In the genomic region with DNA sequence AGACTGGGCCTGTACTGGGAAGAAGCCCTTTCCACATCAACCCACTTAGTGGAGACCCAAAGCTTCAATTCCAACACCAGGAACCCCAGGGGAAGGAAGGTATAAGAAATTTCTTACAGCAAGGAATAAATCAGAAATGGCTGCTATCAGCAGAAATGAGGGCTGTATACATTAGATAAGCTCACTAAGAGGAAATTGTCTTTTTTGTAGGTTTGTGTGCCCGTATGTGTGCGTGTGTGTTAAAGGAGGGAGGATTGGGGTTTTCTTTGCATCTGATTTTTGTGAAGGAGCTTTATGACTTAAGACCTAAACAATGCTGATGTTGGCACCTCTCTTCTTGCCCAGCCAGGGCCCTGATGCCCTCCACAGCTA, we compare ENCODE assay signal across 3 cellular contexts.
TF ChIP-seq lines count a peak whose summit lies in the region.

No MANE protein-coding gene starts in this region.

TF ChIP-seq in K562, 482 proteins besides CTCF, POLR2A, EP300 and RAD21 (continued from another document and continues in another):
- 0 out of 2 replicates have a peak, but pooled peaks have one; percentile 28 for TF ChIP-seq HDAC2 (IDR thresholded peaks at IDR 0.05)
- TF ChIP-seq SMARCE1 (IDR thresholded peaks at IDR 0.05), result 0 out of 2 replicates have a peak, but pooled peaks have one; percentile 25
- TF ChIP-seq TEAD4 (IDR thresholded peaks at IDR 0.05; ENCODE audit: low read length), result peak; percentile 60
- no peak for TF ChIP-seq TEAD4 (CRISPR knock-in tag; IDR thresholded peaks at IDR 0.05; ENCODE audit: borderline replicate concordance)
- peak; percentile 47; the same call in 1 of the 2 replicates for TF ChIP-seq SMARCA4 (IDR thresholded peaks at IDR 0.05)
- TF ChIP-seq, protein P1, sequence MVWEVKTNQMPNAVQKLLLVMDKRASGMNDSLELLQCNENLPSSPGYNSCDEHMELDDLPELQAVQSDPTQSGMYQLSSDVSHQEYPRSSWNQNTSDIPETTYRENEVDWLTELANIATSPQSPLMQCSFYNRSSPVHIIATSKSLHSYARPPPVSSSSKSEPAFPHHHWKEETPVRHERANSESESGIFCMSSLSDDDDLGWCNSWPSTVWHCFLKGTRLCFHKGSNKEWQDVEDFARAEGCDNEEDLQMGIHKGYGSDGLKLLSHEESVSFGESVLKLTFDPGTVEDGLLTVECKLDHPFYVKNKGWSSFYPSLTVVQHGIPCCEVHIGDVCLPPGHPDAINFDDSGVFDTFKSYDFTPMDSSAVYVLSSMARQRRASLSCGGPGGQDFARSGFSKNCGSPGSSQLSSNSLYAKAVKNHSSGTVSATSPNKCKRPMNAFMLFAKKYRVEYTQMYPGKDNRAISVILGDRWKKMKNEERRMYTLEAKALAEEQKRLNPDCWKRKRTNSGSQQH (CRISPR knock-in tag; IDR thresholded peaks at IDR 0.05), result no peak
- TF ChIP-seq RREB1 (CRISPR knock-in tag; IDR thresholded peaks at IDR 0.05), result no peak
- no peak for TF ChIP-seq MYNN (IDR thresholded peaks at IDR 0.05)
- no peak for TF ChIP-seq MYNN (CRISPR knock-in tag; IDR thresholded peaks at IDR 0.05)
- peak; percentile 61 for TF ChIP-seq TAL1 (IDR thresholded peaks at IDR 0.05)
- TF ChIP-seq ZNF778 (CRISPR knock-in tag; IDR thresholded peaks at IDR 0.05), result no peak
- peak; percentile 78 for TF ChIP-seq ARID1B (IDR thresholded peaks at IDR 0.05)
- TF ChIP-seq NCOR1 (IDR thresholded peaks at IDR 0.05), result peak; percentile 33; the same call in 1 of the 2 replicates
- peak; percentile 39 for TF ChIP-seq MEIS2 (IDR thresholded peaks at IDR 0.05; ENCODE audit: partially characterized antibody)

TF ChIP-seq in liver, 16 proteins besides CTCF, POLR2A, EP300 and RAD21 (continued from another document):
- TF ChIP-seq EGR1 (IDR thresholded peaks at IDR 0.05; ENCODE audit: low read depth in 2 of 2) (no peak), ZBTB33 (IDR thresholded peaks at IDR 0.05) (peak; percentile 5), YY1 (IDR thresholded peaks at IDR 0.05) (no peak), HNF4G (IDR thresholded peaks at IDR 0.05) (no peak)
- TF ChIP-seq, protein P2, sequence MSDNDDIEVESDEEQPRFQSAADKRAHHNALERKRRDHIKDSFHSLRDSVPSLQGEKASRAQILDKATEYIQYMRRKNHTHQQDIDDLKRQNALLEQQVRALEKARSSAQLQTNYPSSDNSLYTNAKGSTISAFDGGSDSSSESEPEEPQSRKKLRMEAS (IDR thresholded peaks at IDR 0.05), result no peak

TF ChIP-seq in WTC11, 78 proteins besides CTCF, POLR2A, EP300 and RAD21:
- no peak for TF ChIP-seq ESRRA (CRISPR knock-in tag; IDR thresholded peaks at IDR 0.05; ENCODE audit: borderline replicate concordance)
- TF ChIP-seq TCF7 (CRISPR knock-in tag; IDR thresholded peaks at IDR 0.05; ENCODE audit: low read depth), result no peak
- no peak for TF ChIP-seq TEAD4 (CRISPR knock-in tag; IDR thresholded peaks at IDR 0.05)
- no peak for TF ChIP-seq ZNF671 (CRISPR knock-in tag; IDR thresholded peaks at IDR 0.05)
- TF ChIP-seq FOXP4 (CRISPR knock-in tag; IDR thresholded peaks at IDR 0.05), result no peak
- no peak for TF ChIP-seq ZNF138 (CRISPR knock-in tag; conservative IDR thresholded peaks at IDR 0.05)
- no peak for TF ChIP-seq NR2C2 (CRISPR knock-in tag; IDR thresholded peaks at IDR 0.05)
- TF ChIP-seq NR3C1 (CRISPR knock-in tag; conservative IDR thresholded peaks at IDR 0.05; ENCODE audit: low read depth), result no peak
- no peak for TF ChIP-seq ATF2 (CRISPR knock-in tag; IDR thresholded peaks at IDR 0.05; ENCODE audit: borderline replicate concordance, low read depth)
- no peak for TF ChIP-seq ZSCAN18 (CRISPR knock-in tag; IDR thresholded peaks at IDR 0.05)
- TF ChIP-seq ZNF423 (CRISPR knock-in tag; IDR thresholded peaks at IDR 0.05), result no peak
- TF ChIP-seq FOXP1 (CRISPR knock-in tag; IDR thresholded peaks at IDR 0.05; ENCODE audit: borderline replicate concordance), result no peak
- no peak for TF ChIP-seq PRRX2 (CRISPR knock-in tag; IDR thresholded peaks at IDR 0.05)
- TF ChIP-seq, protein P3, sequence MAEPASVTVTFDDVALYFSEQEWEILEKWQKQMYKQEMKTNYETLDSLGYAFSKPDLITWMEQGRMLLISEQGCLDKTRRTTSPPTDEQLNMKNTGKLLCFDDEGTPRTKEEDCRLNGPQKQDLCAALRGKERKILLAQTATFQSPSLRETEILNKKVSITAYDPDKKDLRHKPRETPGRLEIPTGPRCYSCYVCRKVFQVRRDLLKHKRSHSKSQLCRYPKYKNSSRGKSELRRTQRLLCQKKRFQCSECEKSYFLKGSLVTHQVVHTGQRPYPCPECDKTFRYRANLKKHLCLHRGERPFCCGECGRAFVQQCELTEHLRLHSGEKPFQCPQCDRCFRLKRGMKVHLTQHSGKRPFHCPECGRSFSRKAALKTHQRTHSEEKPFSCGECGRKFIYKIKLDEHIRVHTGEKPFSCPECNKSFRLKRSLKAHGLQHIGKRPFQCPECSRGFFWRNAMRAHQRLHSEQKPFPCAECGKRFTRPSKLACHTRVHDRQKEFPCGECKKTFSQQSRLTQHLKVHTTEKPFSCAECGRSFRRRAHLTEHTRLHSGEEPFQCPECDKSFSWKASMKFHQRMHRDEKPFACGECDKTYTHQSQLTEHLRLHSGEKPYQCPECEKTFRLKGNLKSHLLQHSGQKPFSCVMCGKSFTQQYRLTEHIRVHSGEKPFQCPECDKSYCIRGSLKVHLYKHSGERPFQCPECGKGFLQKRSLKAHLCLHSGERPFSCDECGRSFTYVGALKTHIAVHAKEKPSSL (CRISPR knock-in tag; conservative IDR thresholded peaks at IDR 0.05), result no peak
TF ChIP-seq in WTC11: peak in this region for 0.
